ENCODE assay signal across 12 cellular contexts in genomic region chr3:58695284-58695683, GRCh38. TPM values are rescaled to one million over a fixed set of nuclear protein-coding genes. Genes with fewer than 3 reads are reported as not detected.
A peak's percentile ranks its signal among the peaks of the same experiment; 100 is the strongest.
DNase-seq lines count a peak whose midpoint lies in the region; ATAC-seq, FAIRE-seq and TF ChIP-seq lines count a peak whose summit lies in the region.
"Not testable (repeated sequence)": the region's sequence is repeated elsewhere in the genome, so short reads cannot be mapped to it uniquely, and the experiment has no call there.
"Had no signal": no experiment of that assay in that cellular context is flagged by ENCODE, and none has a peak within 500 bp of the region (broad histone marks: within the 10 kb centered on the region; RNA-seq: fewer than 3 reads in every experiment).

No MANE protein-coding gene starts in this region.

- H4K20me1 ChIP-seq in GM12878 (ENCODE audit: control insufficient read depth, insufficient read depth) = not testable (repeated sequence)

- H3K9me3 ChIP-seq in GM12878 (replicated peaks; ENCODE audit: control insufficient read depth, insufficient read depth, low read length); right lobe of liver; small intestine (ENCODE audit: control insufficient read depth, low read depth): not testable (repeated sequence)

- not testable (repeated sequence) for ATAC-seq in GM12878, foreskin keratinocyte, right lobe of liver

- POLR2A ChIA-PET in GM12878 (lab: Charles Lee) = not testable (repeated sequence)

- H3K4me3 ChIP-seq in GM12865 (ENCODE audit: low read depth, low read length); GM12878; right lobe of liver; small intestine (ENCODE audit: low read depth in 1 of 2, low read length in 2 of 2): not testable (repeated sequence)

- not testable (repeated sequence) for TF ChIP-seq CTCF in GM12865 (IDR thresholded peaks at IDR 0.05; ENCODE audit: insufficient read depth, low read depth, low read length, missing control alignments)
- 0 out of 6 replicates have a peak, but pooled peaks of 1 of the 3 experiments have one; percentile 1 for TF ChIP-seq CTCF in GM12878 (IDR thresholded peaks at IDR 0.05 in 2 of 3, conservative IDR thresholded peaks at IDR 0.05 in 1 of 3; ENCODE audit: control insufficient read depth in 2 of 3, extremely low read depth in 1 of 3, insufficient read depth in 1 of 3, low read depth in 3 of 3, low read length in 3 of 3)
- TF ChIP-seq CTCF in foreskin keratinocyte (conservative IDR thresholded peaks at IDR 0.05) = peak; percentile 7
- TF ChIP-seq CTCF in right lobe of liver (IDR thresholded peaks at IDR 0.05) = peak in 3 of 4 donors; percentile 13 to 30 (median 17)

- H3K27me3 ChIP-seq in GM12878 (replicated peaks in 1 of 2; ENCODE audit: control insufficient read depth in 2 of 2, insufficient read depth in 2 of 2, low read length in 1 of 2); foreskin keratinocyte; right lobe of liver; small intestine (ENCODE audit: control insufficient read depth in 2 of 2, insufficient read depth in 2 of 2, low read length in 2 of 2): not testable (repeated sequence)

- BruUV-seq in GM12878 (replicated peaks; lab: Mats Ljungman, UMichigan) = not testable (repeated sequence)

- SMC1A ChIA-PET in GM12878 (lab: Charles Lee; ENCODE audit: uncharacterized antibody, unreplicated experiment) = interaction anchor here (0.6 to 2.5 kb wide), 8 partner anchors 9 to 858 kb away, joined by 3 to 10 read pairs (median 3); no protein-coding TSS in a partner anchor

- not testable (repeated sequence) for H2AFZ ChIP-seq in GM12878 (ENCODE audit: control insufficient read depth, low read depth, low read length)

- H3K4me1 ChIP-seq in GM12878 (ENCODE audit: control insufficient read depth, insufficient read depth, low read length); foreskin keratinocyte; right lobe of liver; small intestine (ENCODE audit: control insufficient read depth in 2 of 2, insufficient read depth in 1 of 2, low read depth in 1 of 2, low read length in 1 of 2): not testable (repeated sequence)

- 0 out of 2 replicates have a peak, but pooled peaks have one; percentile 27 for TF ChIP-seq RAD21 in GM12878 (IDR thresholded peaks at IDR 0.05; ENCODE audit: insufficient read depth, low read depth, low read length)

- not testable (repeated sequence) for H3K4me2 ChIP-seq in GM12878 (ENCODE audit: control insufficient read depth, insufficient read depth)

- not testable (repeated sequence) for H3K9ac ChIP-seq in GM12878 (ENCODE audit: control insufficient read depth, insufficient read depth, low read length)

- 8% methylated on average over 4 of the region's 4 CpGs for WGBS in GM12878 (ENCODE audit: insufficient coverage, insufficient replicate concordance, low lambda C conversion rate, missing lambda C conversion rate)
- 45% methylated on average over 4 of the region's 4 CpGs for WGBS in right lobe of liver (ENCODE audit: insufficient coverage, low coverage, low lambda C conversion rate, missing lambda C conversion rate)
- 76 to 77% (median 77%) methylated on average over 4 of the region's 4 CpGs for WGBS in small intestine, 3 donors

- RAD21 ChIA-PET in GM12878 (lab: Charles Lee; ENCODE audit: unreplicated experiment) = interaction anchor here (1.0 to 2.7 kb wide), 3 partner anchors 130 to 359 kb away, joined by 3 to 11 read pairs (median 3); no protein-coding TSS in a partner anchor

- TF ChIP-seq EP300 in GM12878 (IDR thresholded peaks at IDR 0.05; ENCODE audit: borderline replicate concordance in 1 of 2, control insufficient read depth in 1 of 2, low read depth in 2 of 2, low read length in 2 of 2) = not testable (repeated sequence)

- in situ Hi-C loops in GM12878 (cut with MboI) = not testable (repeated sequence)

- not testable (repeated sequence) for H3K27ac ChIP-seq in GM12878 (ENCODE audit: control insufficient read depth, insufficient read depth); foreskin keratinocyte; right lobe of liver
- peak overlapping the region; percentile 56 to 75 for H3K27ac ChIP-seq in small intestine (ENCODE audit: low read depth in 1 of 2, low read length in 1 of 2)

- H3K36me3 ChIP-seq in GM12878 (ENCODE audit: control insufficient read depth in 2 of 2, insufficient read depth in 2 of 2, low read length in 1 of 2); right lobe of liver; small intestine (ENCODE audit: control insufficient read depth in 2 of 2, insufficient read depth in 2 of 2, low read length in 2 of 2): not testable (repeated sequence)

- not testable (repeated sequence) for TF ChIP-seq POLR2A in GM12878 (IDR thresholded peaks at IDR 0.05; ENCODE audit: low read depth, low read length); right lobe of liver (IDR thresholded peaks at IDR 0.05)

- CTCF ChIA-PET in GM12878 (lab: Yijun Ruan, JAX) = interaction anchor here (0.8 to 2.8 kb wide), 11 partner anchors 30 to 356 kb away, joined by 3 to 12 read pairs (median 4); no protein-coding TSS in a partner anchor

- H3K79me2 ChIP-seq in GM12878 (ENCODE audit: control insufficient read depth, insufficient read depth, low read length) = not testable (repeated sequence)

- intact Hi-C loops in GM12878 (cut with micrococcal nuclease; ENCODE audit: unreplicated experiment) = loop anchor here (10.0 kb wide), 1 partner anchor 180 kb away; no protein-coding TSS in a partner anchor
- intact Hi-C loops in right lobe of liver (cut with DNase I) = not testable (repeated sequence)

- peak; percentile 10 for DNase-seq in GM12865 (ENCODE audit: low read depth)
- not testable (repeated sequence) for DNase-seq in GM18507 (ENCODE audit: extremely low spot score, insufficient read length, low read depth); GM12878 (ENCODE audit: low read depth, low spot score); foreskin keratinocyte; right lobe of liver; small intestine

- FAIRE-seq in GM18507 (lab: Jason Lieb, UNC) = peak; percentile 5
- FAIRE-seq in GM12878 (lab: Jason Lieb, UNC); small intestine (lab: Jason Lieb, UNC): not testable (repeated sequence)

RNA-seq across cellular contexts. Expression of gene FAM3D, which starts 28.7 kb away (rescaled TPM):
- total RNA-seq in GM12878 (2013; cell fraction: nucleolus; rRNA removed) = not detected in 2 replicates
- total RNA-seq in GM12878 (2014; rRNA removed) = not detected in 2 replicates
- total RNA-seq in GM12878 (2014; rRNA removed; fragmentation: Illumina TruSeq; extraction: Trizol) = not detected in 2 replicates
- total RNA-seq in GM12878 (2021) = not detected in 2 replicates
- polyA plus RNA-seq in GM12878 (2011; ENCODE audit: low read depth) = not detected
- polyA plus RNA-seq in GM12878 (2011; rRNA removed) = 0.07 and 0.10 TPM in 2 replicates
- polyA plus RNA-seq in GM12878 (2011; cell fraction: cytosol; rRNA removed) = 0.12 TPM in 1 of 2 replicates, not detected in the other
- polyA plus RNA-seq in GM12878 (2011; cell fraction: nucleus; rRNA removed) = not detected in 2 replicates
- not detected in 2 replicates for polyA plus RNA-seq in GM12878 (2012)
- polyA plus RNA-seq in GM12878 (2014; fragmentation: Illumina TruSeq; extraction: Trizol) = 0.04 TPM in 1 of 2 replicates, not detected in the other
- not detected for polyA plus RNA-seq in GM12878 (2014; fragmentation: Nextera tagmentation; extraction: Ambion mirVana)
- not detected in 2 replicates for polyA plus RNA-seq in GM12878 (2014; rRNA removed)
- not detected for polyA plus RNA-seq in GM12878 (2016; fragmentation: Nextera tagmentation; extraction: Ambion mirVana)
- not detected in 2 replicates for polyA minus RNA-seq in GM12878 (2011; rRNA and poly(A)+ RNA removed)
- polyA minus RNA-seq in GM12878 (2011; cell fraction: cytosol; rRNA and poly(A)+ RNA removed) = not detected in 2 replicates
- polyA minus RNA-seq in GM12878 (2011; cell fraction: nucleus; rRNA and poly(A)+ RNA removed) = not detected in 2 replicates
- not detected in 2 replicates for total RNA-seq in foreskin keratinocyte
- polyA plus RNA-seq in foreskin keratinocyte = not detected in 2 replicates
- total RNA-seq in right lobe of liver = not detected
- 100 to 1,000 TPM; 168 to 190 (median 173) TPM for polyA plus RNA-seq in small intestine
- total RNA-seq: CD4-positive, alpha-beta T cell; CD8-positive, alpha-beta memory T cell; GM23248; H1; H7 had no signal
- polyA plus RNA-seq: A549; CD8-positive, alpha-beta memory T cell; GM23248; H1 had no signal
